In the genomic region with DNA sequence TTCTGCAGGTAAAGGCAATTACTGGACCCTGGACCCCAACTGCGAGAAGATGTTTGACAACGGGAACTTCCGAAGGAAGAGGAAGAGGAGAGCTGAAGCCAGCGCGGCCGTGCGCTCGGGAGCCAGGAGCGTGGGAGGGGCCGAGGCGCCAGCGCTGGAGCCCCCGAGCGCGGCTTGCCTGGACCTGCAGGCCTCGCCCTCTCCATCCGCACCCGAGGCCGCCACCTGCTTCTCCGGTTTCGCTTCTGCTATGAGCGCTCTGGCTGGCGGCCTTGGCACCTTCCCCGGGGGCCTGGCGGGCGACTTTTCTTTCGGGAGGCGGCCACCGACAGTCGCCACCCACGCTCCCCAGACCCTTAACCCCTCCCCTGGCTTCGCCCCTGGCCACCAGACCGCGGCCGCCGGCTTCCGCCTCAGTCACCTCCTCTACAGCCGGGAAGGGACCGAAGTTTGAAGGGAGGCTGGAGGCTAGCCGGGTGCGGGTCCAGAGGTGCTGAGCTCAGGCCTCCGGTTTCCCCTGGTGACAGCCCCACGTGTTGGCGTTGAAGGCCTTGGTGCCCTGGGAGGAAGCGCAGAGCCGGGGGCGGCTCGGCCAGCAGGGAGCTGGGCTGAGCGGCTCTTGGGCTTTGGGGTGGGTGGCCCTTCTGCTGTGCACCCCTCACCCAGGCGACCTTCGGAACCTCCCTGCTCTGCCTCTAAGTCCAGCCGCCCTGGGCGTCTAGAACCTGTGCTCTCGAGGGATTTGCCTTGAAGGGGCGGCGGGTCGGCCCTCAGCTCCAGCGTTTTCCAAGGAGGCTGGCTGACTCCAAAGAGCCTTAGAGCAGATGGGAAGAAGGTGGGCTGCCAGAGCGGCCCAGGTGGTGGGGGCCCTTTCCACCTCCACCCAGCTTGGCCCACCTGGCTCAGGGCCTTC, we compare ENCODE assay signal across 2 cellular contexts.
TF ChIP-seq lines count a peak whose summit lies in the region.

No MANE protein-coding gene starts in this region.

TF ChIP-seq in SK-N-SH, 30 proteins besides CTCF, POLR2A, EP300 and RAD21 (continued from another document):
- TF ChIP-seq, protein P1, sequence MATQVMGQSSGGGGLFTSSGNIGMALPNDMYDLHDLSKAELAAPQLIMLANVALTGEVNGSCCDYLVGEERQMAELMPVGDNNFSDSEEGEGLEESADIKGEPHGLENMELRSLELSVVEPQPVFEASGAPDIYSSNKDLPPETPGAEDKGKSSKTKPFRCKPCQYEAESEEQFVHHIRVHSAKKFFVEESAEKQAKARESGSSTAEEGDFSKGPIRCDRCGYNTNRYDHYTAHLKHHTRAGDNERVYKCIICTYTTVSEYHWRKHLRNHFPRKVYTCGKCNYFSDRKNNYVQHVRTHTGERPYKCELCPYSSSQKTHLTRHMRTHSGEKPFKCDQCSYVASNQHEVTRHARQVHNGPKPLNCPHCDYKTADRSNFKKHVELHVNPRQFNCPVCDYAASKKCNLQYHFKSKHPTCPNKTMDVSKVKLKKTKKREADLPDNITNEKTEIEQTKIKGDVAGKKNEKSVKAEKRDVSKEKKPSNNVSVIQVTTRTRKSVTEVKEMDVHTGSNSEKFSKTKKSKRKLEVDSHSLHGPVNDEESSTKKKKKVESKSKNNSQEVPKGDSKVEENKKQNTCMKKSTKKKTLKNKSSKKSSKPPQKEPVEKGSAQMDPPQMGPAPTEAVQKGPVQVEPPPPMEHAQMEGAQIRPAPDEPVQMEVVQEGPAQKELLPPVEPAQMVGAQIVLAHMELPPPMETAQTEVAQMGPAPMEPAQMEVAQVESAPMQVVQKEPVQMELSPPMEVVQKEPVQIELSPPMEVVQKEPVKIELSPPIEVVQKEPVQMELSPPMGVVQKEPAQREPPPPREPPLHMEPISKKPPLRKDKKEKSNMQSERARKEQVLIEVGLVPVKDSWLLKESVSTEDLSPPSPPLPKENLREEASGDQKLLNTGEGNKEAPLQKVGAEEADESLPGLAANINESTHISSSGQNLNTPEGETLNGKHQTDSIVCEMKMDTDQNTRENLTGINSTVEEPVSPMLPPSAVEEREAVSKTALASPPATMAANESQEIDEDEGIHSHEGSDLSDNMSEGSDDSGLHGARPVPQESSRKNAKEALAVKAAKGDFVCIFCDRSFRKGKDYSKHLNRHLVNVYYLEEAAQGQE (IDR thresholded peaks at IDR 0.05; ENCODE audit: low read depth, low read length): no peak
- TF ChIP-seq NFIC (IDR thresholded peaks at IDR 0.05; ENCODE audit: borderline replicate concordance) (no peak), NRF1 (IDR thresholded peaks at IDR 0.05; ENCODE audit: low read depth, low read length) (no peak), RFX5 (IDR thresholded peaks at IDR 0.05; ENCODE audit: low read length) (no peak), GATA2 (CRISPR knock-in tag; IDR thresholded peaks at IDR 0.05) (no peak), TEAD4 (IDR thresholded peaks at IDR 0.05; ENCODE audit: borderline replicate concordance, insufficient read depth) (no peak), JUND (IDR thresholded peaks at IDR 0.05) (no peak), TCF12 (IDR thresholded peaks at IDR 0.05) (no peak), MXI1 (IDR thresholded peaks at IDR 0.05; ENCODE audit: low read depth, low read length) (no peak), YY1 (IDR thresholded peaks at IDR 0.05; ENCODE audit: low read depth) (no peak), SIN3A (IDR thresholded peaks at IDR 0.05; ENCODE audit: borderline replicate concordance, low read depth, low read length) (no peak), FOSL2 (IDR thresholded peaks at IDR 0.05; ENCODE audit: borderline replicate concordance, low read depth) (no peak)
- TF ChIP-seq, protein P2, sequence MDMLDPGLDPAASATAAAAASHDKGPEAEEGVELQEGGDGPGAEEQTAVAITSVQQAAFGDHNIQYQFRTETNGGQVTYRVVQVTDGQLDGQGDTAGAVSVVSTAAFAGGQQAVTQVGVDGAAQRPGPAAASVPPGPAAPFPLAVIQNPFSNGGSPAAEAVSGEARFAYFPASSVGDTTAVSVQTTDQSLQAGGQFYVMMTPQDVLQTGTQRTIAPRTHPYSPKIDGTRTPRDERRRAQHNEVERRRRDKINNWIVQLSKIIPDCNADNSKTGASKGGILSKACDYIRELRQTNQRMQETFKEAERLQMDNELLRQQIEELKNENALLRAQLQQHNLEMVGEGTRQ (IDR thresholded peaks at IDR 0.05; ENCODE audit: borderline replicate concordance, low read depth, low read length): no peak
- TF ChIP-seq, protein P3, sequence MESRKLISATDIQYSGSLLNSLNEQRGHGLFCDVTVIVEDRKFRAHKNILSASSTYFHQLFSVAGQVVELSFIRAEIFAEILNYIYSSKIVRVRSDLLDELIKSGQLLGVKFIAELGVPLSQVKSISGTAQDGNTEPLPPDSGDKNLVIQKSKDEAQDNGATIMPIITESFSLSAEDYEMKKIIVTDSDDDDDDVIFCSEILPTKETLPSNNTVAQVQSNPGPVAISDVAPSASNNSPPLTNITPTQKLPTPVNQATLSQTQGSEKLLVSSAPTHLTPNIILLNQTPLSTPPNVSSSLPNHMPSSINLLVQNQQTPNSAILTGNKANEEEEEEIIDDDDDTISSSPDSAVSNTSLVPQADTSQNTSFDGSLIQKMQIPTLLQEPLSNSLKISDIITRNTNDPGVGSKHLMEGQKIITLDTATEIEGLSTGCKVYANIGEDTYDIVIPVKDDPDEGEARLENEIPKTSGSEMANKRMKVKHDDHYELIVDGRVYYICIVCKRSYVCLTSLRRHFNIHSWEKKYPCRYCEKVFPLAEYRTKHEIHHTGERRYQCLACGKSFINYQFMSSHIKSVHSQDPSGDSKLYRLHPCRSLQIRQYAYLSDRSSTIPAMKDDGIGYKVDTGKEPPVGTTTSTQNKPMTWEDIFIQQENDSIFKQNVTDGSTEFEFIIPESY (IDR thresholded peaks at IDR 0.05; ENCODE audit: borderline replicate concordance, low read depth): no peak
- TF ChIP-seq, protein P4, sequence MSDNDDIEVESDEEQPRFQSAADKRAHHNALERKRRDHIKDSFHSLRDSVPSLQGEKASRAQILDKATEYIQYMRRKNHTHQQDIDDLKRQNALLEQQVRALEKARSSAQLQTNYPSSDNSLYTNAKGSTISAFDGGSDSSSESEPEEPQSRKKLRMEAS (IDR thresholded peaks at IDR 0.05; ENCODE audit: low read depth): no peak
TF ChIP-seq in SK-N-SH: peak in this region for 0.

TF ChIP-seq in WTC11, 78 proteins besides CTCF, POLR2A, EP300 and RAD21 (continued from another document):
- TF ChIP-seq, protein P5, sequence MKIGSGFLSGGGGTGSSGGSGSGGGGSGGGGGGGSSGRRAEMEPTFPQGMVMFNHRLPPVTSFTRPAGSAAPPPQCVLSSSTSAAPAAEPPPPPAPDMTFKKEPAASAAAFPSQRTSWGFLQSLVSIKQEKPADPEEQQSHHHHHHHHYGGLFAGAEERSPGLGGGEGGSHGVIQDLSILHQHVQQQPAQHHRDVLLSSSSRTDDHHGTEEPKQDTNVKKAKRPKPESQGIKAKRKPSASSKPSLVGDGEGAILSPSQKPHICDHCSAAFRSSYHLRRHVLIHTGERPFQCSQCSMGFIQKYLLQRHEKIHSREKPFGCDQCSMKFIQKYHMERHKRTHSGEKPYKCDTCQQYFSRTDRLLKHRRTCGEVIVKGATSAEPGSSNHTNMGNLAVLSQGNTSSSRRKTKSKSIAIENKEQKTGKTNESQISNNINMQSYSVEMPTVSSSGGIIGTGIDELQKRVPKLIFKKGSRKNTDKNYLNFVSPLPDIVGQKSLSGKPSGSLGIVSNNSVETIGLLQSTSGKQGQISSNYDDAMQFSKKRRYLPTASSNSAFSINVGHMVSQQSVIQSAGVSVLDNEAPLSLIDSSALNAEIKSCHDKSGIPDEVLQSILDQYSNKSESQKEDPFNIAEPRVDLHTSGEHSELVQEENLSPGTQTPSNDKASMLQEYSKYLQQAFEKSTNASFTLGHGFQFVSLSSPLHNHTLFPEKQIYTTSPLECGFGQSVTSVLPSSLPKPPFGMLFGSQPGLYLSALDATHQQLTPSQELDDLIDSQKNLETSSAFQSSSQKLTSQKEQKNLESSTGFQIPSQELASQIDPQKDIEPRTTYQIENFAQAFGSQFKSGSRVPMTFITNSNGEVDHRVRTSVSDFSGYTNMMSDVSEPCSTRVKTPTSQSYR (CRISPR knock-in tag; IDR thresholded peaks at IDR 0.05): no peak
- TF ChIP-seq SOX15 (CRISPR knock-in tag; IDR thresholded peaks at IDR 0.05) (no peak), CREB1 (CRISPR knock-in tag; IDR thresholded peaks at IDR 0.05) (no peak), ESRRA (CRISPR knock-in tag; IDR thresholded peaks at IDR 0.05; ENCODE audit: borderline replicate concordance) (no peak)
- TF ChIP-seq, protein P6, sequence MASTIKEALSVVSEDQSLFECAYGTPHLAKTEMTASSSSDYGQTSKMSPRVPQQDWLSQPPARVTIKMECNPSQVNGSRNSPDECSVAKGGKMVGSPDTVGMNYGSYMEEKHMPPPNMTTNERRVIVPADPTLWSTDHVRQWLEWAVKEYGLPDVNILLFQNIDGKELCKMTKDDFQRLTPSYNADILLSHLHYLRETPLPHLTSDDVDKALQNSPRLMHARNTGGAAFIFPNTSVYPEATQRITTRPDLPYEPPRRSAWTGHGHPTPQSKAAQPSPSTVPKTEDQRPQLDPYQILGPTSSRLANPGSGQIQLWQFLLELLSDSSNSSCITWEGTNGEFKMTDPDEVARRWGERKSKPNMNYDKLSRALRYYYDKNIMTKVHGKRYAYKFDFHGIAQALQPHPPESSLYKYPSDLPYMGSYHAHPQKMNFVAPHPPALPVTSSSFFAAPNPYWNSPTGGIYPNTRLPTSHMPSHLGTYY (CRISPR knock-in tag; IDR thresholded peaks at IDR 0.05): no peak
- TF ChIP-seq, protein P7, sequence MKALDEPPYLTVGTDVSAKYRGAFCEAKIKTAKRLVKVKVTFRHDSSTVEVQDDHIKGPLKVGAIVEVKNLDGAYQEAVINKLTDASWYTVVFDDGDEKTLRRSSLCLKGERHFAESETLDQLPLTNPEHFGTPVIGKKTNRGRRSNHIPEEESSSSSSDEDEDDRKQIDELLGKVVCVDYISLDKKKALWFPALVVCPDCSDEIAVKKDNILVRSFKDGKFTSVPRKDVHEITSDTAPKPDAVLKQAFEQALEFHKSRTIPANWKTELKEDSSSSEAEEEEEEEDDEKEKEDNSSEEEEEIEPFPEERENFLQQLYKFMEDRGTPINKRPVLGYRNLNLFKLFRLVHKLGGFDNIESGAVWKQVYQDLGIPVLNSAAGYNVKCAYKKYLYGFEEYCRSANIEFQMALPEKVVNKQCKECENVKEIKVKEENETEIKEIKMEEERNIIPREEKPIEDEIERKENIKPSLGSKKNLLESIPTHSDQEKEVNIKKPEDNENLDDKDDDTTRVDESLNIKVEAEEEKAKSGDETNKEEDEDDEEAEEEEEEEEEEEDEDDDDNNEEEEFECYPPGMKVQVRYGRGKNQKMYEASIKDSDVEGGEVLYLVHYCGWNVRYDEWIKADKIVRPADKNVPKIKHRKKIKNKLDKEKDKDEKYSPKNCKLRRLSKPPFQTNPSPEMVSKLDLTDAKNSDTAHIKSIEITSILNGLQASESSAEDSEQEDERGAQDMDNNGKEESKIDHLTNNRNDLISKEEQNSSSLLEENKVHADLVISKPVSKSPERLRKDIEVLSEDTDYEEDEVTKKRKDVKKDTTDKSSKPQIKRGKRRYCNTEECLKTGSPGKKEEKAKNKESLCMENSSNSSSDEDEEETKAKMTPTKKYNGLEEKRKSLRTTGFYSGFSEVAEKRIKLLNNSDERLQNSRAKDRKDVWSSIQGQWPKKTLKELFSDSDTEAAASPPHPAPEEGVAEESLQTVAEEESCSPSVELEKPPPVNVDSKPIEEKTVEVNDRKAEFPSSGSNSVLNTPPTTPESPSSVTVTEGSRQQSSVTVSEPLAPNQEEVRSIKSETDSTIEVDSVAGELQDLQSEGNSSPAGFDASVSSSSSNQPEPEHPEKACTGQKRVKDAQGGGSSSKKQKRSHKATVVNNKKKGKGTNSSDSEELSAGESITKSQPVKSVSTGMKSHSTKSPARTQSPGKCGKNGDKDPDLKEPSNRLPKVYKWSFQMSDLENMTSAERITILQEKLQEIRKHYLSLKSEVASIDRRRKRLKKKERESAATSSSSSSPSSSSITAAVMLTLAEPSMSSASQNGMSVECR (CRISPR knock-in tag; IDR thresholded peaks at IDR 0.05; ENCODE audit: borderline replicate concordance): no peak
- TF ChIP-seq, protein P8, sequence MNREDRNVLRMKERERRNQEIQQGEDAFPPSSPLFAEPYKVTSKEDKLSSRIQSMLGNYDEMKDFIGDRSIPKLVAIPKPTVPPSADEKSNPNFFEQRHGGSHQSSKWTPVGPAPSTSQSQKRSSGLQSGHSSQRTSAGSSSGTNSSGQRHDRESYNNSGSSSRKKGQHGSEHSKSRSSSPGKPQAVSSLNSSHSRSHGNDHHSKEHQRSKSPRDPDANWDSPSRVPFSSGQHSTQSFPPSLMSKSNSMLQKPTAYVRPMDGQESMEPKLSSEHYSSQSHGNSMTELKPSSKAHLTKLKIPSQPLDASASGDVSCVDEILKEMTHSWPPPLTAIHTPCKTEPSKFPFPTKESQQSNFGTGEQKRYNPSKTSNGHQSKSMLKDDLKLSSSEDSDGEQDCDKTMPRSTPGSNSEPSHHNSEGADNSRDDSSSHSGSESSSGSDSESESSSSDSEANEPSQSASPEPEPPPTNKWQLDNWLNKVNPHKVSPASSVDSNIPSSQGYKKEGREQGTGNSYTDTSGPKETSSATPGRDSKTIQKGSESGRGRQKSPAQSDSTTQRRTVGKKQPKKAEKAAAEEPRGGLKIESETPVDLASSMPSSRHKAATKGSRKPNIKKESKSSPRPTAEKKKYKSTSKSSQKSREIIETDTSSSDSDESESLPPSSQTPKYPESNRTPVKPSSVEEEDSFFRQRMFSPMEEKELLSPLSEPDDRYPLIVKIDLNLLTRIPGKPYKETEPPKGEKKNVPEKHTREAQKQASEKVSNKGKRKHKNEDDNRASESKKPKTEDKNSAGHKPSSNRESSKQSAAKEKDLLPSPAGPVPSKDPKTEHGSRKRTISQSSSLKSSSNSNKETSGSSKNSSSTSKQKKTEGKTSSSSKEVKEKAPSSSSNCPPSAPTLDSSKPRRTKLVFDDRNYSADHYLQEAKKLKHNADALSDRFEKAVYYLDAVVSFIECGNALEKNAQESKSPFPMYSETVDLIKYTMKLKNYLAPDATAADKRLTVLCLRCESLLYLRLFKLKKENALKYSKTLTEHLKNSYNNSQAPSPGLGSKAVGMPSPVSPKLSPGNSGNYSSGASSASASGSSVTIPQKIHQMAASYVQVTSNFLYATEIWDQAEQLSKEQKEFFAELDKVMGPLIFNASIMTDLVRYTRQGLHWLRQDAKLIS (CRISPR knock-in tag; IDR thresholded peaks at IDR 0.05; ENCODE audit: borderline replicate concordance): no peak
